Comparison of ENCODE assay signal across 8 cellular contexts in the genomic region with DNA sequence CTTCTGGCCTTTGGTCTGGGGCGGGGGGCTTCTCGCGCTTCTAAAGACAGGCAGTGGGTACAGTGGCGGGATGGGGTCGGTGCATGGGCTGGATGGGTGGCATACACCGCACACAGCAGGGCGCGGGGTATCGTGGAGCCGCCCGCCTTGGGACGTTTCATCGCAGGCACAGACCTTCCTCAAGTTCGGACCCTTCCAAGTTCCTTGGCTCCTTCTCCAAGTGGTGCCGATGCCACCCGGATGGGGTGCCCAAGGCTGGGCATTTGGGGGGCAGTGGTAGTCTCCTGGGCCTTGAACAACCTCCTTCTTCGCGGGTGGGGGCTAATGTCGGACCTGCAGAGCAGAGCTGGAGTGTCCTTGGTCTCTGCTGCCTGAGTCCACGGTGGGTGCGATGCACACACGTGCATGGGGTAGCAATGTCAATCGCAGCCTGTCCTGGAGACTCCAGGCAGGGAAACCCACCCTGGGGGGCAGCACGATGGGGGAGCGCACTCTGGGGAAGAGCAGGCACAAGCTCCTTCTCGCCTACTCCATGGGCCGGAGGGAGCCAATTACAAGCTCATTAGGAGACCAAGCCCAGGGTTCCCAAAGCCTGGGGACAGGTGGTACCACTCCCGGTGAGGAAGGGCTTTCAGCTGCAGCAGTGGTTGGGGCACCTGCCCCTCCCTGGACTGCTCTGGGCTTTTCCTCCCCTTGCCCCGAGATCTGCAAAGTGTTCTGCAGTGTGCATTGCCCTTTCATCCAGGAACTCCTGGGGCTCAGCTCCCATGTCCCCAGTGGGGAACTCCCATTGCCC. TPM values are rescaled to one million over a fixed set of nuclear protein-coding genes. Genes with fewer than 3 reads are reported as not detected.
DNase-seq lines count a peak whose midpoint lies in the region; ATAC-seq and TF ChIP-seq lines count a peak whose summit lies in the region.

No MANE protein-coding gene starts in this region.

- H2BK12ac ChIP-seq in mesenchymal stem cell (ENCODE audit: low read length in 2 of 2) = peak overlapping the region; percentile 95 to 99

- peaks cover 64% of the 10 kb centered on the region for H3K4me1 ChIP-seq in mesenchymal stem cell (ENCODE audit: control insufficient read depth, insufficient read depth, low read depth, low read length)
- peaks cover 21 to 63% of the 10 kb centered on the region in 2 donors for H3K4me1 ChIP-seq in uterus

- no peak overlapping the region for H2AK5ac ChIP-seq in mesenchymal stem cell (ENCODE audit: low read length, severe bottlenecking)

- H2BK5ac ChIP-seq in mesenchymal stem cell (ENCODE audit: low read depth, low read length, poor library complexity, severe bottlenecking) = no peak overlapping the region

- peak overlapping the region; percentile 62 for H3K4me3 Mint-ChIP-seq in activated naive CD4-positive, alpha-beta T cell treated with anti-CD3 and anti-CD28 coated beads, Interleukin-2, amount 10 ng/mL, durations not matched to agents 7 days and 5 days
- H3K4me3 Mint-ChIP-seq in MCF 10A (ENCODE audit: unreplicated experiment) = peak overlapping the region; percentile 76

- peak overlapping the region; percentile 90 for H4K8ac ChIP-seq in mesenchymal stem cell (ENCODE audit: low read length)

- H3K27me3 ChIP-seq in mesenchymal stem cell (ENCODE audit: control insufficient read depth in 1 of 2, insufficient read depth in 1 of 2, low read length in 2 of 2) = no peaks in the 10 kb centered on the region
- no peaks in the 10 kb centered on the region for H3K27me3 ChIP-seq in uterus

- TF ChIP-seq POLR2A in uterus (IDR thresholded peaks at IDR 0.05) = peak in 1 of 2 donors; percentile 28

- H3K27ac ChIP-seq in mesenchymal stem cell (ENCODE audit: low read length, poor library complexity, severe bottlenecking) (no peak overlapping the region), uterus (peak overlapping the region; percentile 93 to 97)

- peak overlapping the region; percentile 95 for H2BK15ac ChIP-seq in mesenchymal stem cell (ENCODE audit: low read depth, poor library complexity, severe bottlenecking)

- 61% methylated on average over 29 of the region's 29 CpGs for WGBS in mesenchymal stem cell

- H3K36me3 Mint-ChIP-seq in activated naive CD4-positive, alpha-beta T cell treated with anti-CD3 and anti-CD28 coated beads, Interleukin-2, amount 10 ng/mL, durations not matched to agents 7 days and 5 days = peaks cover 2% of the 10 kb centered on the region
- H3K36me3 Mint-ChIP-seq in MCF 10A (ENCODE audit: insufficient read depth, unreplicated experiment) = peaks cover 4% of the 10 kb centered on the region

- H3K36me3 ChIP-seq in mesenchymal stem cell (ENCODE audit: control insufficient read depth in 1 of 2, insufficient read depth in 2 of 2, low read depth in 1 of 2, low read length in 2 of 2) (peaks cover 3 to 23% of the 10 kb centered on the region in 2 experiments), uterus (no peaks in the 10 kb centered on the region)

- POLR2A ChIA-PET in MCF 10A (lab: Yijun Ruan, JAX) = interaction anchor here (1.0 to 2.1 kb wide), 6 partner anchors 9 to 387 kb away, joined by 3 to 12 read pairs (median 4); a partner anchor contains a TSS

- H3K4ac ChIP-seq in mesenchymal stem cell (ENCODE audit: low read depth in 1 of 2, low read length in 2 of 2) = peak overlapping the region; percentile 96 to 97

- H3K14ac ChIP-seq in mesenchymal stem cell (ENCODE audit: low read length in 2 of 2) = peak overlapping the region in 1 of 2 experiments; percentile 63

- H3K18ac ChIP-seq in mesenchymal stem cell (ENCODE audit: low read depth in 1 of 2, low read length in 2 of 2) = peak overlapping the region; percentile 93 to 96

- peaks cover 23% of the 10 kb centered on the region for H3K4me1 Mint-ChIP-seq in activated naive CD4-positive, alpha-beta T cell treated with anti-CD3 and anti-CD28 coated beads, Interleukin-2, amount 10 ng/mL, durations not matched to agents 7 days and 5 days
- H3K4me1 Mint-ChIP-seq in MCF 10A (ENCODE audit: insufficient read depth, unreplicated experiment) = peaks cover 39% of the 10 kb centered on the region

- H3K79me1 ChIP-seq in mesenchymal stem cell (replicated peaks; ENCODE audit: low read length, poor library complexity, severe bottlenecking) = peaks cover 4% of the 10 kb centered on the region

- H4K91ac ChIP-seq in mesenchymal stem cell (ENCODE audit: low read length) = peak overlapping the region; percentile 97

- no peak for DNase-seq in activated naive CD4-positive, alpha-beta T cell treated with anti-CD3 and anti-CD28 coated beads, Interleukin-2, amount 10 ng/mL, durations not matched to agents 7 days and 5 days
- DNase-seq in activated naive CD4-positive, alpha-beta T cell (lab: John Stamatoyannopoulos, UW) = no peak
- DNase-seq in MCF 10A (ENCODE audit: unreplicated experiment) = no peak
- no peak for DNase-seq in mesenchymal stem cell
- no peak for DNase-seq in uterus
- no peak for DNase-seq in stimulated activated CD4-positive, alpha-beta T cell treated with anti-CD3 and anti-CD28 coated beads, Interleukin-4, amount 100 ng/mL, for 1 hour
- no peak for DNase-seq in putamen (ENCODE audit: low spot score)

- H3K27ac Mint-ChIP-seq in activated naive CD4-positive, alpha-beta T cell treated with anti-CD3 and anti-CD28 coated beads, Interleukin-2, amount 10 ng/mL, durations not matched to agents 7 days and 5 days = peak overlapping the region; percentile 52
- H3K27ac Mint-ChIP-seq in MCF 10A (ENCODE audit: low read depth, unreplicated experiment) = no peak overlapping the region

- H3K4me3 ChIP-seq in mesenchymal stem cell (ENCODE audit: insufficient read depth in 1 of 2, low read depth in 1 of 2, low read length in 2 of 2) (peak overlapping the region; percentile 65 to 81), uterus (peak overlapping the region; percentile 24 to 46)

- peak overlapping the region; percentile 99 for H2BK120ac ChIP-seq in mesenchymal stem cell (ENCODE audit: low read depth, low read length)

- no peak overlapping the region for H2AFZ ChIP-seq in mesenchymal stem cell (ENCODE audit: low read depth, low read length)

- H3K23ac ChIP-seq in mesenchymal stem cell (ENCODE audit: low read length in 2 of 2) = no peak overlapping the region

- BruUV-seq in MCF 10A (replicated peaks; lab: Mats Ljungman, UMichigan) = no TSS peak

- peak overlapping the region; percentile 76 for H3K9ac ChIP-seq in mesenchymal stem cell (ENCODE audit: low read length)

- no peak for ATAC-seq in HG02610 (IDR thresholded peaks at IDR 0.05; ENCODE audit: unreplicated experiment)

- TF ChIP-seq CTCF in MCF 10A (IDR thresholded peaks at IDR 0.05; ENCODE audit: unreplicated experiment) = no peak
- TF ChIP-seq CTCF in uterus (IDR thresholded peaks at IDR 0.05) = no peak

- intact Hi-C loops in MCF 10A (cut with micrococcal nuclease) = loop anchor here (1.0 to 2.0 kb wide), 2 partner anchors 20 to 29 kb away; no protein-coding TSS in a partner anchor
- intact Hi-C loops in uterus (cut with DNase I; ENCODE audit: low total_unique reads) = no loop called here

- H3K9me3 Mint-ChIP-seq in activated naive CD4-positive, alpha-beta T cell treated with anti-CD3 and anti-CD28 coated beads, Interleukin-2, amount 10 ng/mL, durations not matched to agents 7 days and 5 days = no peaks in the 10 kb centered on the region
- H3K9me3 Mint-ChIP-seq in MCF 10A (ENCODE audit: unreplicated experiment) = no peaks in the 10 kb centered on the region

- H3K9me3 ChIP-seq in mesenchymal stem cell (ENCODE audit: control insufficient read depth, low read length) (no peaks in the 10 kb centered on the region), uterus (no peaks in the 10 kb centered on the region)

- CTCF ChIA-PET in activated naive CD4-positive, alpha-beta T cell treated with anti-CD3 and anti-CD28 coated beads, Interleukin-2, amount 10 ng/mL, durations not matched to agents 7 days and 5 days (lab: Charles Lee) = interaction anchor here (6.1 kb wide), 1 partner anchor 84 kb away, joined by 37 read pairs; no protein-coding TSS in a partner anchor
- CTCF ChIA-PET in MCF 10A (lab: Yijun Ruan, JAX) = interaction anchor here (1.1 to 5.7 kb wide), 4 partner anchors 10 to 83 kb away, joined by 3 to 69 read pairs (median 6); no protein-coding TSS in a partner anchor

- peak overlapping the region; percentile 66 for H3K4me2 ChIP-seq in mesenchymal stem cell (ENCODE audit: low read length, poor library complexity, severe bottlenecking)

- peaks cover 47% of the 10 kb centered on the region for H3K27me3 Mint-ChIP-seq in activated naive CD4-positive, alpha-beta T cell treated with anti-CD3 and anti-CD28 coated beads, Interleukin-2, amount 10 ng/mL, durations not matched to agents 7 days and 5 days
- no peaks in the 10 kb centered on the region for H3K27me3 Mint-ChIP-seq in MCF 10A (ENCODE audit: insufficient read depth, unreplicated experiment)

RNA-seq across cellular contexts. Expression of a gene that starts 0.7 kb away (rescaled TPM):
- total RNA-seq in MCF 10A (2022) = 75.8 and 78.7 TPM in 2 replicates
- 105 TPM for polyA plus RNA-seq in mesenchymal stem cell (2013, experiment 1 of 2)
- 103 TPM for polyA plus RNA-seq in mesenchymal stem cell (2013, experiment 2 of 2)
- 100 to 1,000 TPM in 1 of 4 donors, 10 to 100 TPM in 3; 11.2 to 142 (median 18.2) TPM for total RNA-seq in uterus

RNA-seq across cellular contexts. Expression of a gene that starts 40.2 kb away (rescaled TPM):
- total RNA-seq in MCF 10A (2022) (not detected in 2 replicates), uterus (1 to 10 TPM in 3 of 4 donors, not detected in 1; 3.3 to 9.4 (median 9.0) TPM)
- polyA plus RNA-seq in mesenchymal stem cell (2013, experiment 1 of 2) = 0.15 TPM
- polyA plus RNA-seq in mesenchymal stem cell (2013, experiment 2 of 2) = 0.11 TPM
